ENCODE assay signal across 1 cellular context in the genomic region with DNA sequence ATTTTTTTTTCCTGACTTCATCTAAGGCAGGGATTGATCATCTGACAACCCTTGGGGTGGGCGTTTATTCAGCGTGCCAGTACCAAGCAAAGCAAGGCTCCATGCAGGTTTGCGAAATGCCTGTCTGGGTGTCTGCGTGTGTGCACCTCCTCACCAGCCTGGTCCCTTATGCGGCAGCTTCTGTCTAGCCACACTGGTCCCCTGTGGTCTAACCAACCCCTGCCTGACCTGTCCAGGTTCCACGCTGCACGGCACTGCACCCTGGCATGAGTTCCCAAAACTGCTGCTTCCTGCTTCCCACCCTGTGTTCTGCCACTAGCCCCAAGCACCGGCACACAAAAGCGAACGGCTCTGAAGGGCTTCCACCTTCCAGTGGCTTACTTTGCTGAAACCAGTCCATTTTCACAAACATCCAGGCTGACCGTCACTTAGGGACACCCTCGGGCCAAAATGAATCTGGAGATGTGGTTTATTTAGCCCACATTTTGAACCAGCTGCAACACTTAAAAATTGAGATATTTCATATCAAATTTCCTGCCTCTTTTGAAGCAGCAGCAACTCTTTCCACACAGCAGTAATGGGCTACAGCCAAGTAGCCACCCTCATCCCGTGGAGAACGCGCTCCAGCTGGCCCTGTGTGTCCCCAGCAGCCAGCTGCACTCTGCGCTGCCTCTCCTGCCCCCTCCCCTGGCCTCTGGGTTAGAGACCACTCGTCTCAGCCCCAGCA.
TF ChIP-seq lines count a peak whose summit lies in the region.

No MANE protein-coding gene starts in this region.

TF ChIP-seq in A549, 52 proteins besides CTCF, POLR2A, EP300 and RAD21 (continued from another document):
- TF ChIP-seq, protein P1, sequence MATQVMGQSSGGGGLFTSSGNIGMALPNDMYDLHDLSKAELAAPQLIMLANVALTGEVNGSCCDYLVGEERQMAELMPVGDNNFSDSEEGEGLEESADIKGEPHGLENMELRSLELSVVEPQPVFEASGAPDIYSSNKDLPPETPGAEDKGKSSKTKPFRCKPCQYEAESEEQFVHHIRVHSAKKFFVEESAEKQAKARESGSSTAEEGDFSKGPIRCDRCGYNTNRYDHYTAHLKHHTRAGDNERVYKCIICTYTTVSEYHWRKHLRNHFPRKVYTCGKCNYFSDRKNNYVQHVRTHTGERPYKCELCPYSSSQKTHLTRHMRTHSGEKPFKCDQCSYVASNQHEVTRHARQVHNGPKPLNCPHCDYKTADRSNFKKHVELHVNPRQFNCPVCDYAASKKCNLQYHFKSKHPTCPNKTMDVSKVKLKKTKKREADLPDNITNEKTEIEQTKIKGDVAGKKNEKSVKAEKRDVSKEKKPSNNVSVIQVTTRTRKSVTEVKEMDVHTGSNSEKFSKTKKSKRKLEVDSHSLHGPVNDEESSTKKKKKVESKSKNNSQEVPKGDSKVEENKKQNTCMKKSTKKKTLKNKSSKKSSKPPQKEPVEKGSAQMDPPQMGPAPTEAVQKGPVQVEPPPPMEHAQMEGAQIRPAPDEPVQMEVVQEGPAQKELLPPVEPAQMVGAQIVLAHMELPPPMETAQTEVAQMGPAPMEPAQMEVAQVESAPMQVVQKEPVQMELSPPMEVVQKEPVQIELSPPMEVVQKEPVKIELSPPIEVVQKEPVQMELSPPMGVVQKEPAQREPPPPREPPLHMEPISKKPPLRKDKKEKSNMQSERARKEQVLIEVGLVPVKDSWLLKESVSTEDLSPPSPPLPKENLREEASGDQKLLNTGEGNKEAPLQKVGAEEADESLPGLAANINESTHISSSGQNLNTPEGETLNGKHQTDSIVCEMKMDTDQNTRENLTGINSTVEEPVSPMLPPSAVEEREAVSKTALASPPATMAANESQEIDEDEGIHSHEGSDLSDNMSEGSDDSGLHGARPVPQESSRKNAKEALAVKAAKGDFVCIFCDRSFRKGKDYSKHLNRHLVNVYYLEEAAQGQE (IDR thresholded peaks at IDR 0.05): no peak
- TF ChIP-seq RARB (CRISPR knock-in tag; IDR thresholded peaks at IDR 0.05): peak; percentile 86
- no peak for TF ChIP-seq CHD4 (IDR thresholded peaks at IDR 0.05; ENCODE audit: borderline replicate concordance)
